10 cellular contexts compared by ENCODE assay signal in the genomic region with DNA sequence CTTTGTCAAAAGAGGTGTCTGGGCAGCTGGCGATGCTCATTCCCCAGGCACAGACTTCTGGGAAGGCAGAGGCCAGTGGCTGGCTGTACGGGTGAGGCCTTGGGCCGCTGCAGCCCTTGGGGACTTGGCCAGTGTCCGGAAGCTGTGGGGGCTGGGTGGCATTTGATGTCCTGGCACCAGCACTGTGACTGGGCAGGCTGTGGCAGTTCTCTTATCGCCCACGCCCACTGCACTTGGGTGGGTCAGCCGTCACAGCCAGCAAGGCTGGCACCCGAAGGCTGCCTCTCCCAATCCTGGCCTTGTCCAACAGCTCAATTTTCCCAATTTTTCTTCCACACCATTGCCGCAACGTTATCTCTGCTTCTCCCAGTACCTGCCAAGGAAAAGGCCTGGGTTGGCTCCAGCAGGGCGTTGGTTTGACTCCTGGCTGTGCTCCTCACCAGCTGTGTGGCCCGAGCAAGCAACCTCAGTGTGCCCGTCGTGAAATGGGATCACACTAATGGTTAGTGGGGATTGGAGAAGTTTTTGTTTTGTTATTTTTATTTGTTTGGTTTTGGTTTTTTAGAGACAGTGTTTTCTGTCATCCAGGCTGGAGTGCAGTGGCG. TPM values are rescaled to one million over a fixed set of nuclear protein-coding genes. Genes with fewer than 3 reads are reported as not detected.
DNase-seq lines count a peak whose midpoint lies in the region; ATAC-seq and TF ChIP-seq lines count a peak whose summit lies in the region.
"Had no signal": no experiment of that assay in that cellular context is flagged by ENCODE, and none has a peak within 500 bp of the region (broad histone marks: within the 10 kb centered on the region; RNA-seq: fewer than 3 reads in every experiment).

No MANE protein-coding gene starts in this region.

- H3K9me3 ChIP-seq in neutrophil (no peaks in the 10 kb centered on the region), upper lobe of right lung (no peaks in the 10 kb centered on the region)

- H3K4me1 ChIP-seq in neutrophil (ENCODE audit: control insufficient read depth in 1 of 2, insufficient read depth in 1 of 2, low read depth in 1 of 2, low read length in 1 of 2) (peaks cover 37 to 41% of the 10 kb centered on the region in 2 experiments), upper lobe of right lung (peaks cover 54% of the 10 kb centered on the region)

- H3K4me3 ChIP-seq in neutrophil (ENCODE audit: low read depth in 1 of 2, low read length in 1 of 2) (no peak overlapping the region), upper lobe of right lung (no peak overlapping the region)

- peaks cover 41% of the 10 kb centered on the region for H3K36me3 ChIP-seq in neutrophil
- H3K36me3 ChIP-seq in upper lobe of right lung, result no peaks in the 10 kb centered on the region

- H3K27ac ChIP-seq in angular gyrus (ENCODE audit: low read depth, low read length) (peak overlapping the region; percentile 44), neutrophil (peak overlapping the region; percentile 61), upper lobe of right lung (peak overlapping the region; percentile 83)

- H3K27me3 ChIP-seq in neutrophil, result no peaks in the 10 kb centered on the region
- no peaks in the 10 kb centered on the region for H3K27me3 ChIP-seq in upper lobe of right lung

- intact Hi-C loops in cardiac septum (cut with DNase I), result loop anchor here (1.0 kb wide), 1 partner anchor 13 kb away; the partner anchor contains the start of gene SLC44A2
- intact Hi-C loops in upper lobe of right lung (cut with DNase I), result no loop called here

- peak; percentile 94 for DNase-seq in cardiac septum (ENCODE audit: low spot score)
- peak; percentile 91 for DNase-seq in upper lobe of right lung
- no peak for DNase-seq in DMS79 treated with DMSO at 0.1 percent for 48 hours (lab: John Stamatoyannopoulos, UW)
- no peak for DNase-seq in COLO668 (lab: John Stamatoyannopoulos, UW; ENCODE audit: unreplicated experiment)
- DNase-seq: NCI-H524 treated with DMSO at 0.1 percent for 48 hours had no signal

- ATAC-seq in upper lobe of right lung (peak; percentile 98), GM19035 (IDR thresholded peaks at IDR 0.05; ENCODE audit: unreplicated experiment) (no peak), HG03432 (IDR thresholded peaks at IDR 0.05; ENCODE audit: unreplicated experiment) (no peak)

- TF ChIP-seq CTCF in neutrophil (IDR thresholded peaks at IDR 0.05), result no peak
- TF ChIP-seq CTCF in upper lobe of right lung (IDR thresholded peaks at IDR 0.05), result no peak

RNA-seq across cellular contexts. Expression of gene SLC44A2, which starts 12.7 kb away (rescaled TPM):
- total RNA-seq in cardiac septum, result 114 TPM
- total RNA-seq in upper lobe of right lung, result 293 TPM

RNA-seq across cellular contexts. Expression of gene AP1M2, which starts 25.5 kb away (rescaled TPM):
- total RNA-seq in cardiac septum, result not detected
- total RNA-seq in upper lobe of right lung, result 37.8 TPM
- total RNA-seq: natural killer cell treated with Interleukin-12 subunit alpha and Interleukin-12 subunit beta and Interleukin-15 and Interleukin-18, amount 100 ng/mL, for 72 hours had no signal

RNA-seq across cellular contexts. Expression of gene ILF3, which starts 41.5 kb away (rescaled TPM):
- total RNA-seq in cardiac septum (115 TPM), upper lobe of right lung (182 TPM)

RNA-seq across cellular contexts. Expression of gene CDKN2D, which starts 43.8 kb away (rescaled TPM):
- total RNA-seq in cardiac septum, result 14.9 TPM
- 10.5 TPM for total RNA-seq in upper lobe of right lung

RNA-seq across cellular contexts. Expression of gene KRI1, which starts 46.8 kb away (rescaled TPM):
- 10.8 TPM for total RNA-seq in cardiac septum
- 19.6 TPM for total RNA-seq in upper lobe of right lung

Comparison
In these comparisons a context has a peak if more than half of its experiments do, and no peak if none do; other contexts are left out.
1. DNase-seq: peak in cardiac septum (single experiment) and upper lobe of right lung (single experiment); none in DMS79 treated with DMSO at 0.1 percent for 48 hours (single experiment) and COLO668 (single experiment).
2. RNA of gene AP1M2, which starts 25.5 kb away (total RNA-seq): 37.8 TPM in upper lobe of right lung (single experiment); not detected in cardiac septum (single experiment); every median in the first group is over 10 times any median in the second.
3. Peak in every context shown above with its lines, with median percentiles within 50 percentile points of each other: H3K27ac ChIP-seq.